12 cellular contexts compared by ENCODE assay signal in genomic region chr10:52755297-52756062, GRCh38. TPM values are rescaled to one million over a fixed set of nuclear protein-coding genes. Genes with fewer than 3 reads are reported as not detected.
DNase-seq lines count a peak whose midpoint lies in the region; ATAC-seq and TF ChIP-seq lines count a peak whose summit lies in the region.
"Had no signal": no experiment of that assay in that cellular context is flagged by ENCODE, and none has a peak within 500 bp of the region (broad histone marks: within the 10 kb centered on the region; RNA-seq: fewer than 3 reads in every experiment).

No MANE protein-coding gene starts in this region.

- H3K4me3 ChIP-seq in fibroblast of lung (replicated peaks in 1 of 4; ENCODE audit: control extremely low read depth in 1 of 4, insufficient read depth in 1 of 4, low read depth in 3 of 4, low read length in 4 of 4), result no peak overlapping the region
- no peak overlapping the region for H3K4me3 ChIP-seq in skeletal muscle cell (ENCODE audit: low read depth, low read length)
- H3K4me3 ChIP-seq: pancreas had no signal

- no peaks in the 10 kb centered on the region for H3K4me1 ChIP-seq in fibroblast of lung (ENCODE audit: control insufficient read depth, extremely low read depth, insufficient read depth, low read length)
- H3K4me1 ChIP-seq: pancreas had no signal

- DNase-seq in NOMO-1 treated with DMSO at 0.1 percent for 48 hours (lab: John Stamatoyannopoulos, UW; ENCODE audit: unreplicated experiment), result peak; percentile 90
- peak; percentile 70 to 85 for DNase-seq in fibroblast of lung (ENCODE audit: low read depth in 2 of 2)
- DNase-seq in skeletal muscle cell (ENCODE audit: low read depth), result peak; percentile 40
- DNase-seq in COLO668 (lab: John Stamatoyannopoulos, UW; ENCODE audit: unreplicated experiment), result no peak
- no peak for DNase-seq in activated naive CD4-positive, alpha-beta T cell treated with Interleukin-2 at 50 U/mL for 16 hours
- no peak for DNase-seq in activated T-cell treated with anti-CD3 and anti-CD28 coated beads, Interleukin-2, amount 50 U/mL, for 1 hour
- DNase-seq: glutamatergic neuron, SK-N-SH had no signal

- peak; percentile 70 for ATAC-seq in GM19328 (IDR thresholded peaks at IDR 0.05; ENCODE audit: unreplicated experiment)
- ATAC-seq in HG02759 (IDR thresholded peaks at IDR 0.05; ENCODE audit: unreplicated experiment), result no peak
- ATAC-seq: activated T-helper 17 cell treated with anti-CD3 and anti-CD28 coated beads, Interleukin-2, amount 50 U/mL, for 72 hours had no signal

- H2AFZ ChIP-seq in fibroblast of lung (ENCODE audit: low read length), result no peak overlapping the region

- H4K20me1 ChIP-seq in fibroblast of lung (ENCODE audit: control insufficient read depth, extremely low read depth, insufficient read depth, low read length), result no peaks in the 10 kb centered on the region

- H3K9ac ChIP-seq in fibroblast of lung (ENCODE audit: insufficient read depth, low read length), result no peak overlapping the region
- H3K9ac ChIP-seq: SK-N-SH had no signal

- H3K36me3 ChIP-seq in fibroblast of lung (ENCODE audit: control insufficient read depth, insufficient read depth, low read length), result no peaks in the 10 kb centered on the region
- H3K36me3 ChIP-seq: pancreas had no signal

- no peaks in the 10 kb centered on the region for H3K27me3 ChIP-seq in fibroblast of lung (ENCODE audit: control insufficient read depth, insufficient read depth, low read length)
- H3K27me3 ChIP-seq: pancreas had no signal

- H3K79me2 ChIP-seq in fibroblast of lung (ENCODE audit: control insufficient read depth, insufficient read depth, low read length), result no peaks in the 10 kb centered on the region

- no peak for TF ChIP-seq CTCF in fibroblast of lung (conservative IDR thresholded peaks at IDR 0.05 in 1 of 2, IDR thresholded peaks at IDR 0.05 in 1 of 2; ENCODE audit: low read depth in 1 of 2, low read length in 2 of 2)

- no peak overlapping the region for H3K27ac ChIP-seq in fibroblast of lung (ENCODE audit: insufficient read depth, low read length)

- no peaks in the 10 kb centered on the region for H3K9me3 ChIP-seq in fibroblast of lung (ENCODE audit: control insufficient read depth, insufficient read depth, low read depth, low read length)
- H3K9me3 ChIP-seq: pancreas, SK-N-SH had no signal

- no peak overlapping the region for H3K4me2 ChIP-seq in fibroblast of lung (ENCODE audit: extremely low read depth, insufficient read depth, low read length)
- H3K4me2 ChIP-seq: SK-N-SH had no signal

RNA-seq across cellular contexts. Expression of gene MBL2, which starts 17.1 kb away (rescaled TPM):
- not detected in 2 replicates for total RNA-seq in fibroblast of lung
- not detected in 2 replicates for polyA plus RNA-seq in fibroblast of lung
- polyA plus RNA-seq in fibroblast of lung (2012), result not detected in 2 replicates
- polyA minus RNA-seq in fibroblast of lung (ENCODE audit: low replicate concordance), result not detected in 2 replicates
- total RNA-seq: activated T-helper 17 cell treated with anti-CD3 and anti-CD28 coated beads, Interleukin-2, amount 50 U/mL, for 72 hours had no signal
- polyA plus RNA-seq: pancreas, SK-N-SH had no signal

Comparison
In these comparisons a context has a peak if more than half of its experiments do, and no peak if none do; other contexts are left out.
1. DNase-seq: peak in NOMO-1 treated with DMSO at 0.1 percent for 48 hours (single experiment), fibroblast of lung (2 of 2) and skeletal muscle cell (single experiment); none in COLO668 (single experiment), activated naive CD4-positive, alpha-beta T cell treated with Interleukin-2 at 50 U/mL for 16 hours (single experiment) and activated T-cell treated with anti-CD3 and anti-CD28 coated beads, Interleukin-2, amount 50 U/mL, for 1 hour (single experiment).